In genomic region chr17:4941027-4941610, GRCh38 we compare ENCODE assay signal across 9 cellular contexts. TPM values are rescaled to one million over a fixed set of nuclear protein-coding genes. Genes with fewer than 3 reads are reported as not detected.
A peak's percentile ranks its signal among the peaks of the same experiment; 100 is the strongest.
DNase-seq lines count a peak whose midpoint lies in the region; ATAC-seq, FAIRE-seq and TF ChIP-seq lines count a peak whose summit lies in the region.
"Had no signal": no experiment of that assay in that cellular context is flagged by ENCODE, and none has a peak within 500 bp of the region (broad histone marks: within the 10 kb centered on the region; RNA-seq: fewer than 3 reads in every experiment).

No MANE protein-coding gene starts in this region.

- H2BK120ac ChIP-seq in IMR-90 (ENCODE audit: low read depth, low read length) = no peak overlapping the region

- no peaks in the 10 kb centered on the region for H3K9me3 Mint-ChIP-seq in central memory CD8-positive, alpha-beta T cell

- TF ChIP-seq EP300 in A549 (IDR thresholded peaks at IDR 0.05) = no peak

- H3K4me3 ChIP-seq in A549 = peak overlapping the region; percentile 85
- H3K4me3 ChIP-seq in IMR-90 (ENCODE audit: insufficient read depth, low read depth, low read length) = peak overlapping the region; percentile 68
- H3K4me3 ChIP-seq in mucosa of rectum (ENCODE audit: low read length in 2 of 2) = peak overlapping the region; percentile 79 to 87

- no peak for DNase-seq in A549 (ENCODE audit: low read depth in 1 of 2, low spot score in 1 of 2)
- no peak for DNase-seq in IMR-90
- no peak for DNase-seq in central memory CD8-positive, alpha-beta T cell (ENCODE audit: low spot score in 2 of 2)
- no peak for DNase-seq in stimulated activated CD4-positive, alpha-beta T cell treated with anti-CD3 and anti-CD28 coated beads, Interleukin-2, amount 100 ng/mL, for 48 hours
- DNase-seq in HK-2 (ENCODE audit: unreplicated experiment) = no peak

- peak overlapping the region; percentile 89 for H2AFZ ChIP-seq in IMR-90 (replicated peaks; ENCODE audit: low read length, poor library complexity)

- no peak overlapping the region for H2BK20ac ChIP-seq in IMR-90 (ENCODE audit: low read depth, low read length)

- TF ChIP-seq RAD21 in A549 (conservative IDR thresholded peaks at IDR 0.05 in 1 of 2, IDR thresholded peaks at IDR 0.05 in 1 of 2) (no peak), IMR-90 (IDR thresholded peaks at IDR 0.05; ENCODE audit: low read length) (no peak)

- H3K27me3 Mint-ChIP-seq in central memory CD8-positive, alpha-beta T cell = no peaks in the 10 kb centered on the region

- H3K27me3 ChIP-seq in IMR-90 (ENCODE audit: control insufficient read depth, insufficient read depth, low read length) = no peaks in the 10 kb centered on the region
- no peaks in the 10 kb centered on the region for H3K27me3 ChIP-seq in mucosa of rectum (ENCODE audit: control insufficient read depth in 2 of 2, insufficient read depth in 2 of 2, low read length in 2 of 2)

- no TSS peak for BruUV-seq in IMR-90 (replicated peaks; lab: Mats Ljungman, UMichigan)

- H3K14ac ChIP-seq in IMR-90 (replicated peaks; ENCODE audit: low read depth, low read length) = peak overlapping the region; percentile 69

- H3K4ac ChIP-seq in IMR-90 (ENCODE audit: low read depth, low read length) = peak overlapping the region; percentile 92

- H2BK15ac ChIP-seq in IMR-90 (ENCODE audit: low read depth, low read length) = no peak overlapping the region

- CTCF ChIA-PET in A549 (lab: Yijun Ruan, JAX) (interaction anchor here (0.8 to 3.5 kb wide), 9 partner anchors 13 to 104 kb away, joined by 3 to 33 read pairs (median 7); partner anchors contain the start of genes CAMTA2 and SPAG7), IMR-90 (lab: Yijun Ruan, JAX) (no interaction called here)

- peak overlapping the region; percentile 72 for H4K5ac ChIP-seq in IMR-90 (ENCODE audit: low read depth, low read length)

- intact Hi-C loops in IMR-90 (cut with micrococcal nuclease) = no loop called here

- peak overlapping the region; percentile 31; the same call in 1 of the 2 replicates for H3K56ac ChIP-seq in IMR-90 (ENCODE audit: extremely low read depth, insufficient read depth, low read length)

- peak overlapping the region; percentile 94 for H3K4me3 Mint-ChIP-seq in central memory CD8-positive, alpha-beta T cell

- POLR2A ChIA-PET in A549 (lab: Yijun Ruan, JAX) = interaction anchor here (0.8 to 3.2 kb wide), 16 partner anchors 9 to 232 kb away, joined by 3 to 83 read pairs (median 7); partner anchors contain the start of genes ARRB2, CAMTA2, CHRNE and ENO3
- POLR2A ChIA-PET in IMR-90 (lab: Charles Lee; ENCODE audit: unreplicated experiment) = interaction anchor here (0.6 to 2.0 kb wide), 2 partner anchors 8 to 25 kb away, joined by 3 to 14 read pairs; partner anchors contain the start of gene SPAG7

- H3K9me3 ChIP-seq in A549 = no peaks in the 10 kb centered on the region
- H3K9me3 ChIP-seq in IMR-90 (ENCODE audit: control insufficient read depth, insufficient read depth, low read length) = no peaks in the 10 kb centered on the region
- H3K9me3 ChIP-seq in mucosa of rectum (ENCODE audit: control insufficient read depth in 2 of 2, low read length in 2 of 2) = no peaks in the 10 kb centered on the region

- ATAC-seq in A549 = no peak
- ATAC-seq in IMR-90 (ENCODE audit: low read depth) = no peak
- ATAC-seq in central memory CD8-positive, alpha-beta T cell (replicated peaks; ENCODE audit: extremely low read depth, poor library complexity, severe bottlenecking) = no peak
- no peak for ATAC-seq in HG02870 (IDR thresholded peaks at IDR 0.05; ENCODE audit: unreplicated experiment)
- no peak for ATAC-seq in HG02642 (IDR thresholded peaks at IDR 0.05; ENCODE audit: poor library complexity, unreplicated experiment)

- peaks cover 77% of the 10 kb centered on the region for H3K4me1 Mint-ChIP-seq in central memory CD8-positive, alpha-beta T cell

- H3K36me3 ChIP-seq in IMR-90 (ENCODE audit: control insufficient read depth, insufficient read depth, low read length) (peaks cover 52% of the 10 kb centered on the region), mucosa of rectum (ENCODE audit: control insufficient read depth in 2 of 2, insufficient read depth in 2 of 2, low read length in 2 of 2) (peaks cover 47 to 57% of the 10 kb centered on the region in 2 donors)

- H3K4me2 ChIP-seq in A549 (peak overlapping the region; percentile 90), IMR-90 (ENCODE audit: low read depth, low read length) (peak overlapping the region; percentile 72)

- peak overlapping the region; percentile 99 for H2AK9ac ChIP-seq in IMR-90 (replicated peaks; ENCODE audit: low read depth, low read length, poor library complexity)

- peak overlapping the region; percentile 55 for H2BK5ac ChIP-seq in IMR-90 (ENCODE audit: low read depth, low read length, poor library complexity, severe bottlenecking)

- peaks cover 51% of the 10 kb centered on the region for H3K36me3 Mint-ChIP-seq in central memory CD8-positive, alpha-beta T cell (ENCODE audit: insufficient read depth)

- peaks cover 15% of the 10 kb centered on the region; the same call in 1 of the 2 replicates for H3K9me1 ChIP-seq in IMR-90 (ENCODE audit: insufficient read depth, low read length)

- no peak for FAIRE-seq in A549 (lab: Jason Lieb, UNC)
- FAIRE-seq: islet of Langerhans had no signal

- dilution Hi-C loops in IMR-90 (cut with HindIII; ENCODE audit: low sequenced_read_pairs, unreplicated experiment) = no loop called here

- H3K18ac ChIP-seq in IMR-90 (ENCODE audit: low read depth, low read length) = no peak overlapping the region

- peaks cover 49% of the 10 kb centered on the region for H4K20me1 ChIP-seq in IMR-90 (ENCODE audit: insufficient read depth, low read length)

- H3K27ac ChIP-seq in A549 (peak overlapping the region; percentile 89 to 93), IMR-90 (ENCODE audit: insufficient read depth, low read length) (peak overlapping the region; percentile 78), mucosa of rectum (ENCODE audit: low read depth in 2 of 2, low read length in 2 of 2) (peak overlapping the region; percentile 89 to 91)

- H3K9ac ChIP-seq in IMR-90 (ENCODE audit: low read depth, low read length) (peak overlapping the region; percentile 84), mucosa of rectum (ENCODE audit: low read depth in 1 of 2, low read length in 2 of 2) (peak overlapping the region; percentile 92 to 99)

- peak overlapping the region; percentile 87 for H3K27ac Mint-ChIP-seq in central memory CD8-positive, alpha-beta T cell (ENCODE audit: low read depth)

- H3K23ac ChIP-seq in IMR-90 (ENCODE audit: low read depth, low read length) = peak overlapping the region; percentile 79; the same call in 1 of the 2 replicates

- H3K79me1 ChIP-seq in IMR-90 (ENCODE audit: low read depth in 1 of 2, low read length in 2 of 2) = peaks cover 22 to 65% of the 10 kb centered on the region in 2 experiments; a peak in 3 of 4 replicates

- H3K4me1 ChIP-seq in A549 (peaks cover 60% of the 10 kb centered on the region), IMR-90 (ENCODE audit: control insufficient read depth, insufficient read depth, low read length) (peaks cover 19% of the 10 kb centered on the region), mucosa of rectum (ENCODE audit: control insufficient read depth in 2 of 2, insufficient read depth in 2 of 2, low read length in 2 of 2) (peaks cover 44 to 45% of the 10 kb centered on the region in 2 donors)

- H4K8ac ChIP-seq in IMR-90 (ENCODE audit: low read depth in 2 of 2, low read length in 2 of 2) = peak overlapping the region; percentile 82 to 99; a peak in 3 of 4 replicates

- in situ Hi-C loops in IMR-90 (cut with MboI; ENCODE audit: low sequenced_read_pairs) = no loop called here

- TF ChIP-seq CTCF in A549 (IDR thresholded peaks at IDR 0.05) (no peak), IMR-90 (conservative IDR thresholded peaks at IDR 0.05; ENCODE audit: low read depth, low read length) (no peak)

- 12% methylated on average over 9 of the region's 9 CpGs for WGBS in A549 (ENCODE audit: missing lambda C conversion rate)
- 41% methylated on average over 4 of the region's 9 CpGs; no CpG with 5 or more reads in 1 of the 2 experiments for WGBS in IMR-90 (ENCODE audit: extremely low coverage in 2 of 2, insufficient read length in 1 of 2), 2 experiments

- H4K91ac ChIP-seq in IMR-90 (ENCODE audit: insufficient read depth, low read depth, low read length) = peak overlapping the region; percentile 51; the same call in 1 of the 2 replicates

- TF ChIP-seq POLR2A in A549 (IDR thresholded peaks at IDR 0.05; ENCODE audit: low read length) = no peak
- TF ChIP-seq POLR2A in IMR-90 (IDR thresholded peaks at IDR 0.05; ENCODE audit: low read depth, low read length) = no peak

- peak overlapping the region; percentile 93 for H2AK5ac ChIP-seq in IMR-90 (ENCODE audit: low read depth, low read length)

RNA-seq across cellular contexts. Expression of gene RNF167, which starts 1.1 kb away (rescaled TPM):
- polyA plus RNA-seq in A549 (2011; rRNA removed) = 98.7 and 110 TPM in 2 replicates
- polyA plus RNA-seq in A549 (2012; cell fraction: cytosol; rRNA removed) = 99.0 and 115 TPM in 2 replicates
- 101 and 111 TPM in 2 replicates for polyA plus RNA-seq in A549 (2012; cell fraction: nucleus; rRNA removed)
- polyA plus RNA-seq in A549 (2017; fragmentation: RNase III; extraction: RNeasy Plus Mini Kit Qiagen cat#74134 plus additional on column Dnase treatment) = 83.9 to 93.7 TPM (median 86.4 TPM) in 3 replicates
- 92.2 and 126 TPM in 2 replicates for polyA minus RNA-seq in A549 (2011; rRNA and poly(A)+ RNA removed)
- 13.1 and 13.3 TPM in 2 replicates for total RNA-seq in IMR-90 (2012; rRNA removed)
- 79.5 and 83.6 TPM in 2 replicates for polyA plus RNA-seq in IMR-90 (2012; rRNA removed)
- 41.9 and 55.4 TPM in 2 replicates for polyA plus RNA-seq in IMR-90 (2012; cell fraction: cytosol; rRNA removed)
- polyA plus RNA-seq in IMR-90 (2012; cell fraction: nucleus; rRNA removed; ENCODE audit: low replicate concordance) = 69.1 and 86.3 TPM in 2 replicates

RNA-seq across cellular contexts. Expression of gene SLC25A11, which starts 1.3 kb away (rescaled TPM):
- 60.2 and 64.4 TPM in 2 replicates for polyA plus RNA-seq in A549 (2011; rRNA removed)
- 141 and 164 TPM in 2 replicates for polyA plus RNA-seq in A549 (2012; cell fraction: cytosol; rRNA removed)
- 186 and 187 TPM in 2 replicates for polyA plus RNA-seq in A549 (2012; cell fraction: nucleus; rRNA removed)
- polyA plus RNA-seq in A549 (2017; fragmentation: RNase III; extraction: RNeasy Plus Mini Kit Qiagen cat#74134 plus additional on column Dnase treatment) = 64.4 to 69.2 TPM (median 67.9 TPM) in 3 replicates
- polyA minus RNA-seq in A549 (2011; rRNA and poly(A)+ RNA removed) = 72.7 and 84.1 TPM in 2 replicates
- 30.8 and 35.0 TPM in 2 replicates for total RNA-seq in IMR-90 (2012; rRNA removed)
- polyA plus RNA-seq in IMR-90 (2012; rRNA removed) = 62.2 and 68.2 TPM in 2 replicates
- polyA plus RNA-seq in IMR-90 (2012; cell fraction: cytosol; rRNA removed) = 58.3 and 80.2 TPM in 2 replicates
- 29.2 and 53.6 TPM in 2 replicates for polyA plus RNA-seq in IMR-90 (2012; cell fraction: nucleus; rRNA removed; ENCODE audit: low replicate concordance)

RNA-seq across cellular contexts. Expression of gene PFN1, which starts 7.2 kb away (rescaled TPM):
- polyA plus RNA-seq in A549 (2011; rRNA removed) (1,417 and 1,732 TPM in 2 replicates), A549 (2017; fragmentation: RNase III; extraction: RNeasy Plus Mini Kit Qiagen cat#74134 plus additional on column Dnase treatment) (3,195 to 3,341 TPM (median 3,230 TPM) in 3 replicates), IMR-90 (2012; rRNA removed) (1,671 and 2,152 TPM in 2 replicates)
- polyA plus RNA-seq in A549 (2012; cell fraction: cytosol; rRNA removed) = 3,514 and 3,904 TPM in 2 replicates
- polyA plus RNA-seq in A549 (2012; cell fraction: nucleus; rRNA removed) = 1,698 and 2,342 TPM in 2 replicates
- 1,279 and 1,360 TPM in 2 replicates for polyA minus RNA-seq in A549 (2011; rRNA and poly(A)+ RNA removed)
- 348 and 432 TPM in 2 replicates for total RNA-seq in IMR-90 (2012; rRNA removed)
- 2,723 and 2,770 TPM in 2 replicates for polyA plus RNA-seq in IMR-90 (2012; cell fraction: cytosol; rRNA removed)
- polyA plus RNA-seq in IMR-90 (2012; cell fraction: nucleus; rRNA removed; ENCODE audit: low replicate concordance) = 690 and 857 TPM in 2 replicates

RNA-seq across cellular contexts. Expression of gene GP1BA, which starts 9.0 kb away (rescaled TPM):
- polyA plus RNA-seq in A549 (2011; rRNA removed) = not detected in 2 replicates
- polyA plus RNA-seq in A549 (2012; cell fraction: cytosol; rRNA removed) = not detected in 2 replicates
- not detected in 2 replicates for polyA plus RNA-seq in A549 (2012; cell fraction: nucleus; rRNA removed)
- not detected in 3 replicates for polyA plus RNA-seq in A549 (2017; fragmentation: RNase III; extraction: RNeasy Plus Mini Kit Qiagen cat#74134 plus additional on column Dnase treatment)
- not detected in 2 replicates for polyA minus RNA-seq in A549 (2011; rRNA and poly(A)+ RNA removed)
- not detected in 2 replicates for total RNA-seq in IMR-90 (2012; rRNA removed)
- not detected in 2 replicates for polyA plus RNA-seq in IMR-90 (2012; rRNA removed)
- polyA plus RNA-seq in IMR-90 (2012; cell fraction: cytosol; rRNA removed) = 0.03 TPM in 1 of 2 replicates, not detected in the other
- polyA plus RNA-seq in IMR-90 (2012; cell fraction: nucleus; rRNA removed; ENCODE audit: low replicate concordance) = not detected in 2 replicates

RNA-seq across cellular contexts. Expression of gene ENO3, which starts 9.8 kb away (rescaled TPM):
- polyA plus RNA-seq in A549 (2011; rRNA removed) (52.5 and 53.5 TPM in 2 replicates), A549 (2017; fragmentation: RNase III; extraction: RNeasy Plus Mini Kit Qiagen cat#74134 plus additional on column Dnase treatment) (79.0 to 109 TPM (median 102 TPM) in 3 replicates), IMR-90 (2012; rRNA removed) (4.2 and 5.1 TPM in 2 replicates)
- 56.8 and 60.6 TPM in 2 replicates for polyA plus RNA-seq in A549 (2012; cell fraction: cytosol; rRNA removed)
- 195 and 252 TPM in 2 replicates for polyA plus RNA-seq in A549 (2012; cell fraction: nucleus; rRNA removed)
- polyA minus RNA-seq in A549 (2011; rRNA and poly(A)+ RNA removed) = 35.8 and 39.2 TPM in 2 replicates
- total RNA-seq in IMR-90 (2012; rRNA removed) = 1.4 TPM in 2 replicates
- polyA plus RNA-seq in IMR-90 (2012; cell fraction: cytosol; rRNA removed) = 1.6 and 2.8 TPM in 2 replicates
- polyA plus RNA-seq in IMR-90 (2012; cell fraction: nucleus; rRNA removed; ENCODE audit: low replicate concordance) = 52.7 and 54.4 TPM in 2 replicates
